In genomic region chr17:46772013-46772878, GRCh38 we compare ENCODE assay signal across 8 cellular contexts. TPM values are rescaled to one million over a fixed set of nuclear protein-coding genes. Genes with fewer than 3 reads are reported as not detected.
DNase-seq lines count a peak whose midpoint lies in the region; ATAC-seq, FAIRE-seq and TF ChIP-seq lines count a peak whose summit lies in the region.

No MANE protein-coding gene starts in this region.

- intact Hi-C loops in activated CD4-positive, alpha-beta memory T cell treated with anti-CD3 and anti-CD28 coated beads for 36 hours (cut with micrococcal nuclease): loop anchor here (5.0 kb wide), 1 partner anchor 45 kb away; the partner anchor contains the start of gene WNT3
- intact Hi-C loops in pancreas (cut with DNase I): no loop called here

- H3K9me3 Mint-ChIP-seq in activated CD4-positive, alpha-beta memory T cell treated with anti-CD3 and anti-CD28 coated beads for 36 hours: no peaks in the 10 kb centered on the region

- no peaks in the 10 kb centered on the region for H3K79me2 ChIP-seq in DND-41 (ENCODE audit: insufficient read depth, low read length)

- FAIRE-seq in pancreas (lab: Jason Lieb, UNC): no peak

- H3K9ac ChIP-seq in DND-41 (ENCODE audit: low read depth, low read length): peak overlapping the region; percentile 50

- DNase-seq in DND-41: no peak
- peak; percentile 52 for DNase-seq in HuH-7 (ENCODE audit: low spot score)
- DNase-seq in activated CD4-positive, alpha-beta memory T cell treated with anti-CD3 and anti-CD28 coated beads for 36 hours: peak; percentile 32
- peak; percentile 21 to 50 for DNase-seq in foreskin fibroblast
- peak in 5 of 6 donors; percentile 29 to 76 (median 67) for DNase-seq in pancreas

- H3K27me3 ChIP-seq in DND-41 (ENCODE audit: insufficient read depth, low read length, poor library complexity) (no peaks in the 10 kb centered on the region), pancreas (no peaks in the 10 kb centered on the region)

- peaks cover 11% of the 10 kb centered on the region for H3K4me1 Mint-ChIP-seq in activated CD4-positive, alpha-beta memory T cell treated with anti-CD3 and anti-CD28 coated beads for 36 hours (ENCODE audit: low read depth)

- H3K27me3 Mint-ChIP-seq in activated CD4-positive, alpha-beta memory T cell treated with anti-CD3 and anti-CD28 coated beads for 36 hours: peaks cover 43% of the 10 kb centered on the region

- peak overlapping the region; percentile 74 for H3K4me3 Mint-ChIP-seq in activated CD4-positive, alpha-beta memory T cell treated with anti-CD3 and anti-CD28 coated beads for 36 hours

- H3K4me2 ChIP-seq in DND-41 (ENCODE audit: insufficient read depth, low read length): peak overlapping the region; percentile 61

- H3K27ac Mint-ChIP-seq in activated CD4-positive, alpha-beta memory T cell treated with anti-CD3 and anti-CD28 coated beads for 36 hours: no peak overlapping the region

- H3K36me3 ChIP-seq in DND-41 (ENCODE audit: insufficient read depth, low read length) (no peaks in the 10 kb centered on the region), pancreas (no peaks in the 10 kb centered on the region)

- 9 to 13% methylated on average over 54 to 60 of the region's 60 CpGs for WGBS in pancreas, 2 donors

- CTCF ChIA-PET in activated CD4-positive, alpha-beta memory T cell treated with anti-CD3 and anti-CD28 coated beads for 36 hours (lab: Charles Lee): no interaction called here

- no peaks in the 10 kb centered on the region for H3K36me3 Mint-ChIP-seq in activated CD4-positive, alpha-beta memory T cell treated with anti-CD3 and anti-CD28 coated beads for 36 hours

- POLR2A ChIA-PET in activated CD4-positive, alpha-beta memory T cell treated with anti-CD3 and anti-CD28 coated beads for 36 hours (lab: Charles Lee): interaction anchor here (0.6 kb wide), 1 partner anchor 882 kb away, joined by 4 read pairs; no protein-coding TSS in a partner anchor

- H3K9me3 ChIP-seq in DND-41 (ENCODE audit: insufficient read depth, low read length, severe bottlenecking) (no peaks in the 10 kb centered on the region), pancreas (no peaks in the 10 kb centered on the region)

- peak overlapping the region in 1 of 2 experiments; percentile 59; a peak in 3 of 4 replicates for H3K4me3 ChIP-seq in DND-41 (ENCODE audit: low read depth in 1 of 2, low read length in 2 of 2)
- peak overlapping the region; percentile 47 to 50 for H3K4me3 ChIP-seq in foreskin fibroblast (ENCODE audit: low read depth in 1 of 2, low read length in 2 of 2)
- H3K4me3 ChIP-seq in pancreas: peak overlapping the region in 3 of 4 donors; percentile 34 to 67 (median 57)

- no peak overlapping the region for H3K27ac ChIP-seq in DND-41 (ENCODE audit: low read length)
- H3K27ac ChIP-seq in pancreas: no peak overlapping the region

- H2AFZ ChIP-seq in DND-41 (ENCODE audit: low read depth, low read length): peak overlapping the region; percentile 63

- TF ChIP-seq CTCF in DND-41 (IDR thresholded peaks at IDR 0.05; ENCODE audit: borderline replicate concordance, extremely low read depth, low read length, poor library complexity, severe bottlenecking) (no peak), foreskin fibroblast (IDR thresholded peaks at IDR 0.05; ENCODE audit: low read depth, low read length) (no peak), pancreas (IDR thresholded peaks at IDR 0.05) (no peak)

- no peak for ATAC-seq in DND-41 (ENCODE audit: insufficient read depth, low read depth)
- peak; percentile 11 to 44 (median 42) for ATAC-seq in pancreas
- ATAC-seq in HG03175 (IDR thresholded peaks at IDR 0.05; ENCODE audit: unreplicated experiment): no peak
- ATAC-seq in GM19455 (IDR thresholded peaks at IDR 0.05; ENCODE audit: unreplicated experiment): no peak
- ATAC-seq in GM21390 (IDR thresholded peaks at IDR 0.05; ENCODE audit: unreplicated experiment): no peak

- H3K4me1 ChIP-seq in DND-41 (ENCODE audit: insufficient read depth, low read length): peaks cover 18% of the 10 kb centered on the region
- no peaks in the 10 kb centered on the region for H3K4me1 ChIP-seq in pancreas

- H4K20me1 ChIP-seq in DND-41 (ENCODE audit: insufficient read depth, low read length): no peaks in the 10 kb centered on the region

RNA-seq across cellular contexts. Expression of gene WNT3, which starts 46.2 kb away (rescaled TPM):
- total RNA-seq in activated CD4-positive, alpha-beta memory T cell treated with anti-CD3 and anti-CD28 coated beads for 36 hours: under 1 TPM; 0.12 to 0.19 TPM
- total RNA-seq in pancreas: under 1 TPM; 0.24 to 0.72 (median 0.38) TPM
- polyA plus RNA-seq in pancreas: under 1 TPM; 0.31 to 0.42 TPM

Comparison
In these comparisons a context has a peak if more than half of its experiments do, and no peak if none do; other contexts are left out.
1. ATAC-seq: peak in pancreas (4 of 4); none in DND-41 (single experiment), HG03175 (single experiment), GM19455 (single experiment) and GM21390 (single experiment).